24 cellular contexts compared by ENCODE assay signal in the genomic region with DNA sequence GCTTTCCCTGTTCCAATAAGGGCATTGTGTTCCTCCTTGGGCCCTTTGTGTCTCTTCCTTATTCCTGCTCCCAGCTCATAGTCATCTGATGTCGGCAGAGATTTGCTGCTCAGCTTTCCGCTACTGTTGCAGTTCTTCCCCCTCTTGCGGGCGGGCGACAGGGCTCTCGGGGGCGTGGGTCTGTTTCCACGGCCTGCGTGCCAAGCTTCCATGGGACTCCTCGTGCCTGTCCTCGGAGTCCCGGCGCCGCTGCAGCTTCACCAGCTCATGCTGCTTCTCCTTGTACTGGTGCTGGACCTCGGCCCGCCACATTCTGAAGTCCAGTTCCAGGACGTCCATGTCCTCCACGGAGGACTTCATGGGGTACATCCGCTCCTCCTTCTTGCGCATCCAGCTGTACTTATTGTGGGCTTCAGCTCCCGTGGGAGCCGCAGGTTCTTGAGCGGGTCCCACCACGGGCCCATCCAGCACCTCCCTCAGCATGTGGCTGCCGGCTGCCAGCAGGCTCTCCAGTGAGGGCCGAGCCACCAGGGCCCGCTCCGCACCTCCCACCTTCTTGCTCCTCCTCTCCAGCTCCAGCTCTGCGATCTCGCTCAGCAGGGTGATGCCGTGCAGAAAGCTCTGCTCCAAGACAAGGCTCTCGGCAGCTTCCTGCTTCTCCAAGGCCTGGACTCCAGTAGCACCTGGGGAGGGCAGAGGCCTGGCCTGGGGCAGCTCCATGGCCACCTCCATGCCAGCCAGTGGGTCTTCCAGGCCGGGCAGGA.
DNase-seq lines count a peak whose midpoint lies in the region; ATAC-seq and TF ChIP-seq lines count a peak whose summit lies in the region.
"Had no signal": no experiment of that assay in that cellular context is flagged by ENCODE, and none has a peak within 500 bp of the region (broad histone marks: within the 10 kb centered on the region; RNA-seq: fewer than 3 reads in every experiment).

No MANE protein-coding gene starts in this region.

- H3K14ac ChIP-seq in neuronal stem cell (ENCODE audit: low read length), result peak overlapping the region; percentile 51

- H3K27ac ChIP-seq in left ventricle myocardium inferior (replicated peaks), result peak overlapping the region; percentile 68
- H3K27ac ChIP-seq in neuronal stem cell (replicated peaks; ENCODE audit: low read length), result no peak overlapping the region
- no peak overlapping the region for H3K27ac ChIP-seq in aorta (ENCODE audit: low read depth in 1 of 2, low read length in 2 of 2)
- H3K27ac ChIP-seq: PC-9, tibial artery had no signal

- H3K36me3 Mint-ChIP-seq in activated CD8-positive, alpha-beta memory T cell treated with anti-CD3 and anti-CD28 coated beads, Interleukin-2, amount 10 ng/mL, durations not matched to agents 7 days and 5 days, result no peaks in the 10 kb centered on the region
- H3K36me3 Mint-ChIP-seq: activated CD4-positive, alpha-beta memory T cell treated with anti-CD3 and anti-CD28 coated beads for 36 hours; activated naive CD8-positive, alpha-beta T cell treated with anti-CD3 and anti-CD28 coated beads, Interleukin-2, amount 10 ng/mL, durations not matched to agents 7 days and 5 days had no signal

- DNase-seq in left ventricle myocardium inferior (no peak), cardiac septum (ENCODE audit: low spot score) (no peak), neuronal stem cell (ENCODE audit: low spot score) (no peak), aorta (no peak)
- DNase-seq in activated CD8-positive, alpha-beta memory T cell treated with anti-CD3 and anti-CD28 coated beads, Interleukin-2, amount 10 ng/mL, durations not matched to agents 7 days and 5 days, result no peak
- DNase-seq: activated CD4-positive, alpha-beta memory T cell treated with anti-CD3 and anti-CD28 coated beads for 36 hours; activated naive CD8-positive, alpha-beta T cell treated with anti-CD3 and anti-CD28 coated beads, Interleukin-2, amount 10 ng/mL, durations not matched to agents 7 days and 5 days; GF-D8; GOT3; head of caudate nucleus; Karpas-422; NCI-H1694; NCI-H2171 treated with DMSO at 0.1 percent for 48 hours; NCI-H524 treated with DMSO at 0.1 percent for 48 hours; NK-92 treated with Interleukin-12 subunit alpha and Interleukin-12 subunit beta, amount 100 ng/mL, for 24 hours; SIG-M5; stimulated activated CD4-positive, alpha-beta T cell treated with anti-CD3 and anti-CD28 coated beads, Interleukin-4, amount 100 ng/mL, for 24 hours; tibial artery had no signal

- H3K4me2 ChIP-seq in neuronal stem cell (ENCODE audit: insufficient read depth, low read length, poor library complexity, severe bottlenecking), result no peak overlapping the region
- H3K4me2 ChIP-seq: PC-9 had no signal

- no peak overlapping the region for H2BK5ac ChIP-seq in neuronal stem cell (ENCODE audit: low read length)

- no peak overlapping the region for H3K27ac Mint-ChIP-seq in activated CD8-positive, alpha-beta memory T cell treated with anti-CD3 and anti-CD28 coated beads, Interleukin-2, amount 10 ng/mL, durations not matched to agents 7 days and 5 days
- H3K27ac Mint-ChIP-seq: activated CD4-positive, alpha-beta memory T cell treated with anti-CD3 and anti-CD28 coated beads for 36 hours; activated naive CD8-positive, alpha-beta T cell treated with anti-CD3 and anti-CD28 coated beads, Interleukin-2, amount 10 ng/mL, durations not matched to agents 7 days and 5 days; activated T-helper 2 cell treated with anti-CD3 and anti-CD28 coated beads, Interferon-gamma antibody, Interleukin-2, Interleukin-4, amounts not matched to agents 10 μg/mL and 5 μg/mL and 100 μg/mL, durations not matched to agents 14 hours and 24 hours and 36 hours; stimulated activated naive CD8-positive, alpha-beta T cell treated with anti-CD3 and anti-CD28 coated beads, Interleukin-15, Interleukin-2, amounts not matched to agents 100 ng/mL and 50 ng/mL, for 24 hours had no signal

- H3K79me1 ChIP-seq in neuronal stem cell (ENCODE audit: low read depth, low read length), result no peaks in the 10 kb centered on the region

- H3K4me1 ChIP-seq in left ventricle myocardium inferior (peaks cover 21% of the 10 kb centered on the region), neuronal stem cell (ENCODE audit: control insufficient read depth in 2 of 2, insufficient read depth in 1 of 2, low read depth in 1 of 2, low read length in 2 of 2) (peaks cover 0 to 13% of the 10 kb centered on the region in 2 donors), aorta (ENCODE audit: control insufficient read depth in 1 of 2, insufficient read depth in 2 of 2, low read length in 2 of 2) (no peaks in the 10 kb centered on the region)
- H3K4me1 ChIP-seq: tibial artery had no signal

- H3K4ac ChIP-seq in neuronal stem cell (ENCODE audit: low read length), result no peak overlapping the region

- H3K36me3 ChIP-seq in left ventricle myocardium inferior (peaks cover 50% of the 10 kb centered on the region), neuronal stem cell (replicated peaks in 1 of 2; ENCODE audit: control insufficient read depth in 2 of 2, insufficient read depth in 2 of 2, low read length in 2 of 2) (peaks cover 16 to 60% of the 10 kb centered on the region in 2 donors), aorta (ENCODE audit: control insufficient read depth in 1 of 2, insufficient read depth in 2 of 2, low read length in 1 of 2) (no peaks in the 10 kb centered on the region)

- peak; percentile 22 for ATAC-seq in esophagus mucosa
- peak; percentile 2 for ATAC-seq in aorta (ENCODE audit: low FRiP score)
- no peak for ATAC-seq in GM21619 (IDR thresholded peaks at IDR 0.05; ENCODE audit: unreplicated experiment)
- no peak for ATAC-seq in HG03469 (IDR thresholded peaks at IDR 0.05; ENCODE audit: unreplicated experiment)
- no peak for ATAC-seq in activated CD8-positive, alpha-beta memory T cell treated with anti-CD3 and anti-CD28 coated beads, Interleukin-2, amount 10 ng/mL, durations not matched to agents 7 days and 5 days

- H3K27me3 ChIP-seq in left ventricle myocardium inferior (ENCODE audit: low read depth) (no peaks in the 10 kb centered on the region), neuronal stem cell (ENCODE audit: control insufficient read depth in 3 of 3, insufficient read depth in 3 of 3, low read depth in 1 of 3, low read length in 3 of 3) (no peaks in the 10 kb centered on the region), aorta (ENCODE audit: control insufficient read depth in 1 of 2, insufficient read depth in 2 of 2, low read length in 1 of 2) (no peaks in the 10 kb centered on the region)
- H3K27me3 ChIP-seq: tibial artery had no signal

- H3K4me3 Mint-ChIP-seq in activated CD8-positive, alpha-beta memory T cell treated with anti-CD3 and anti-CD28 coated beads, Interleukin-2, amount 10 ng/mL, durations not matched to agents 7 days and 5 days, result no peak overlapping the region
- H3K4me3 Mint-ChIP-seq: activated CD4-positive, alpha-beta memory T cell treated with anti-CD3 and anti-CD28 coated beads for 36 hours; activated naive CD8-positive, alpha-beta T cell treated with anti-CD3 and anti-CD28 coated beads, Interleukin-2, amount 10 ng/mL, durations not matched to agents 7 days and 5 days; stimulated activated naive CD8-positive, alpha-beta T cell treated with anti-CD3 and anti-CD28 coated beads, Interleukin-15, Interleukin-2, amounts not matched to agents 100 ng/mL and 50 ng/mL, for 24 hours had no signal

- no peak overlapping the region for H2AFZ ChIP-seq in neuronal stem cell (ENCODE audit: low read length)
- H2AFZ ChIP-seq: PC-9 had no signal

- H2BK12ac ChIP-seq in neuronal stem cell (ENCODE audit: low read length), result no peak overlapping the region

- peaks cover 17% of the 10 kb centered on the region for H3K27me3 Mint-ChIP-seq in activated CD8-positive, alpha-beta memory T cell treated with anti-CD3 and anti-CD28 coated beads, Interleukin-2, amount 10 ng/mL, durations not matched to agents 7 days and 5 days
- H3K27me3 Mint-ChIP-seq: stimulated activated naive CD8-positive, alpha-beta T cell treated with anti-CD3 and anti-CD28 coated beads, Interleukin-15, Interleukin-2, amounts not matched to agents 100 ng/mL and 50 ng/mL, for 24 hours had no signal

- CTCF ChIA-PET in activated CD8-positive, alpha-beta memory T cell treated with anti-CD3 and anti-CD28 coated beads, Interleukin-2, amount 10 ng/mL, durations not matched to agents 7 days and 5 days (lab: Charles Lee), result no interaction called here

- no peak overlapping the region for H2BK120ac ChIP-seq in neuronal stem cell (ENCODE audit: low read depth, low read length)

- H2BK15ac ChIP-seq in neuronal stem cell (ENCODE audit: low read length), result no peak overlapping the region

- peak overlapping the region; percentile 1 for H4K91ac ChIP-seq in neuronal stem cell (ENCODE audit: low read depth, low read length, poor library complexity)

- no peaks in the 10 kb centered on the region for H3K4me1 Mint-ChIP-seq in activated CD8-positive, alpha-beta memory T cell treated with anti-CD3 and anti-CD28 coated beads, Interleukin-2, amount 10 ng/mL, durations not matched to agents 7 days and 5 days
- H3K4me1 Mint-ChIP-seq: activated naive CD8-positive, alpha-beta T cell treated with anti-CD3 and anti-CD28 coated beads, Interleukin-2, amount 10 ng/mL, durations not matched to agents 7 days and 5 days had no signal

- peak overlapping the region; percentile 7 for H3K18ac ChIP-seq in neuronal stem cell (ENCODE audit: low read length)

- no peaks in the 10 kb centered on the region for H3K9me3 Mint-ChIP-seq in activated CD8-positive, alpha-beta memory T cell treated with anti-CD3 and anti-CD28 coated beads, Interleukin-2, amount 10 ng/mL, durations not matched to agents 7 days and 5 days (ENCODE audit: low read depth)
- H3K9me3 Mint-ChIP-seq: activated CD4-positive, alpha-beta memory T cell treated with anti-CD3 and anti-CD28 coated beads for 36 hours; activated naive CD8-positive, alpha-beta T cell treated with anti-CD3 and anti-CD28 coated beads, Interleukin-2, amount 10 ng/mL, durations not matched to agents 7 days and 5 days; activated T-helper 2 cell treated with anti-CD3 and anti-CD28 coated beads, Interferon-gamma antibody, Interleukin-2, Interleukin-4, amounts not matched to agents 10 μg/mL and 5 μg/mL and 100 μg/mL, durations not matched to agents 14 hours and 24 hours and 36 hours; stimulated activated naive CD8-positive, alpha-beta T cell treated with anti-CD3 and anti-CD28 coated beads, Interleukin-15, Interleukin-2, amounts not matched to agents 100 ng/mL and 50 ng/mL, for 24 hours had no signal

- H3K4me3 ChIP-seq in left ventricle myocardium inferior (no peak overlapping the region), neuronal stem cell (ENCODE audit: low read length in 2 of 2) (no peak overlapping the region), aorta (ENCODE audit: low read length in 2 of 2) (no peak overlapping the region)
- H3K4me3 ChIP-seq: PC-9, tibial artery had no signal

- H3K9me3 ChIP-seq in left ventricle myocardium inferior (replicated peaks) (no peaks in the 10 kb centered on the region), neuronal stem cell (replicated peaks in 1 of 2; ENCODE audit: control insufficient read depth in 2 of 2, insufficient read depth in 1 of 2, low read depth in 1 of 2, low read length in 2 of 2) (no peaks in the 10 kb centered on the region), aorta (ENCODE audit: control insufficient read depth, low read length) (no peaks in the 10 kb centered on the region)
- H3K9me3 ChIP-seq: tibial artery had no signal

- H3K23ac ChIP-seq in neuronal stem cell (ENCODE audit: low read depth, low read length, poor library complexity), result peak overlapping the region; percentile 67

- H3K9ac ChIP-seq in neuronal stem cell (ENCODE audit: low read depth, low read length, poor library complexity), result no peak overlapping the region

- intact Hi-C loops in left ventricle myocardium inferior (cut with micrococcal nuclease), result no loop called here
- intact Hi-C loops in cardiac septum (cut with DNase I), result loop anchor here (10.0 kb wide), 1 partner anchor 492 kb away; the partner anchor contains the start of gene RNF150
- intact Hi-C loops in aorta (cut with DNase I), result loop anchor here in 1 of 2 donors (10.0 kb wide), 1 partner anchor 202 kb away; no protein-coding TSS in a partner anchor

- no peak overlapping the region for H4K8ac ChIP-seq in neuronal stem cell (ENCODE audit: low read depth, low read length)

- no CpG with 5 or more reads among the region's 33 CpGs for WGBS in neuronal stem cell (ENCODE audit: extremely low coverage in 2 of 2, insufficient read length in 2 of 2, insufficient replicate concordance in 1 of 2), 2 donors
- WGBS in aorta, 2 donors, result 95 to 96% methylated on average over 33 of the region's 33 CpGs

- no peak for TF ChIP-seq CTCF in left ventricle myocardium inferior (IDR thresholded peaks at IDR 0.05; ENCODE audit: borderline replicate concordance)

- H2AK5ac ChIP-seq in neuronal stem cell (ENCODE audit: low read depth, low read length), result no peak overlapping the region

Comparison
In these comparisons a context has a peak if more than half of its experiments do, and no peak if none do; other contexts are left out.
1. ATAC-seq: peak in esophagus mucosa (single experiment) and aorta (single experiment); none in GM21619 (single experiment), HG03469 (single experiment) and activated CD8-positive, alpha-beta memory T cell treated with anti-CD3 and anti-CD28 coated beads, Interleukin-2, amount 10 ng/mL, durations not matched to agents 7 days and 5 days (single experiment).